Comparison of ENCODE assay signal across 1 cellular context in genomic region chr5:160061770-160062169, GRCh38.
TF ChIP-seq lines count a peak whose summit lies in the region.

No MANE protein-coding gene starts in this region.

TF ChIP-seq in H1, 55 proteins besides CTCF, POLR2A, EP300 and RAD21 (continued from another document):
- TF ChIP-seq CBX8 (IDR thresholded peaks at IDR 0.05; ENCODE audit: borderline replicate concordance, low read depth, low read length) (no peak), EGR1 (IDR thresholded peaks at IDR 0.05; ENCODE audit: borderline replicate concordance, low read depth, low read length) (no peak), EZH2 (IDR thresholded peaks at IDR 0.05; ENCODE audit: low read depth, low read length, severe bottlenecking) (no peak), YY1 (IDR thresholded peaks at IDR 0.05; ENCODE audit: low read depth, low read length) (no peak), GABPA (IDR thresholded peaks at IDR 0.05; ENCODE audit: borderline replicate concordance, insufficient read depth, low read length) (no peak), PHF8 (conservative IDR thresholded peaks at IDR 0.05; ENCODE audit: low read depth, low read length) (no peak)
